Comparison of ENCODE assay signal across 24 cellular contexts in genomic region chr9:132024589-132024988, GRCh38.
"Had no signal": no experiment of that assay in that cellular context is flagged by ENCODE, and none has a peak within 500 bp of the region (broad histone marks: within the 10 kb centered on the region; RNA-seq: fewer than 3 reads in every experiment).

No MANE protein-coding gene starts in this region.

- H3K27me3 Mint-ChIP-seq: naive B cell; progenitor cell of endocrine pancreas; stimulated activated memory B cell treated with anti-CD40 and anti-IgM and Interleukin-4, amounts not matched to agents 10 μg/mL and 1 μg/mL and 100 μg/mL, for 72 hours; stimulated activated naive CD8-positive, alpha-beta T cell treated with anti-CD3 and anti-CD28 coated beads, Interleukin-15, amount 100 ng/mL, for 72 hours; type B pancreatic cell had no signal

- H3K27me3 ChIP-seq: ovary, right atrium auricular region, right lobe of liver, tibial nerve, uterus had no signal

- H3K4me3 ChIP-seq: left ventricle myocardium inferior, lung, ovary, right atrium auricular region, right lobe of liver, smooth muscle cell, tibial nerve, uterus had no signal

- H3K36me3 Mint-ChIP-seq: mesothelial cell of epicardium, natural killer cell, type B pancreatic cell had no signal

- H3K27ac Mint-ChIP-seq: mesothelial cell of epicardium; naive B cell; natural killer cell; nephron progenitor cell; progenitor cell of endocrine pancreas; stimulated activated memory B cell treated with anti-CD40 and anti-IgM and Interleukin-4, amounts not matched to agents 10 μg/mL and 1 μg/mL and 100 μg/mL, for 72 hours; stimulated activated naive CD8-positive, alpha-beta T cell treated with anti-CD3 and anti-CD28 coated beads, Interleukin-15, amount 100 ng/mL, for 72 hours; type B pancreatic cell had no signal

- H3K9me3 ChIP-seq: left ventricle myocardium inferior, ovary, right atrium auricular region, right lobe of liver, tibial nerve, uterus had no signal

- H3K4me3 Mint-ChIP-seq: mesothelial cell of epicardium; naive B cell; natural killer cell; nephron progenitor cell; stimulated activated memory B cell treated with anti-CD40 and anti-IgM and Interleukin-4, amounts not matched to agents 10 μg/mL and 1 μg/mL and 100 μg/mL, for 72 hours; stimulated activated naive CD8-positive, alpha-beta T cell treated with anti-CD3 and anti-CD28 coated beads, Interleukin-15, amount 100 ng/mL, for 72 hours; type B pancreatic cell had no signal

- ATAC-seq: natural killer cell; right lobe of liver; stimulated activated memory B cell treated with anti-CD40 and anti-IgM and Interleukin-4, amounts not matched to agents 10 μg/mL and 1 μg/mL and 100 μg/mL, for 72 hours; stimulated activated naive CD8-positive, alpha-beta T cell treated with anti-CD3 and anti-CD28 coated beads, Interleukin-15, amount 100 ng/mL, for 72 hours had no signal

- H3K9me3 Mint-ChIP-seq: mesothelial cell of epicardium; natural killer cell; stimulated activated memory B cell treated with anti-CD40 and anti-IgM and Interleukin-4, amounts not matched to agents 10 μg/mL and 1 μg/mL and 100 μg/mL, for 72 hours; stimulated activated naive CD8-positive, alpha-beta T cell treated with anti-CD3 and anti-CD28 coated beads, Interleukin-15, amount 100 ng/mL, for 72 hours; type B pancreatic cell had no signal

- H3K27ac ChIP-seq: left ventricle myocardium inferior, ovary, right atrium auricular region, right lobe of liver, tibial nerve, uterus had no signal

- H3K4me1 ChIP-seq: uterus had no signal

- DNase-seq: islet precursor cell; left ventricle myocardium inferior; mesendoderm; naive B cell; natural killer cell; nephron progenitor cell; ovary; right lobe of liver; stimulated activated CD4-positive, alpha-beta T cell treated with anti-CD3 and anti-CD28 coated beads, Interleukin-1b, Interleukin-23, amount 100 ng/mL, for 48 hours; stimulated activated CD4-positive, alpha-beta T cell treated with anti-CD3 and anti-CD28 coated beads, Interleukin-2, amount 100 ng/mL, for 48 hours; stimulated activated CD4-positive, alpha-beta T cell treated with anti-CD3 and anti-CD28 coated beads, Interleukin-4, amount 100 ng/mL, for 4 hours; stimulated activated CD8-positive, alpha-beta memory T cell treated with anti-CD3 and anti-CD28 coated beads, Interleukin-4, amount 100 ng/mL, for 48 hours; stimulated activated naive CD4-positive, alpha-beta T cell treated with Interleukin-2 at 50 U/mL for 16 hours; stimulated activated naive CD8-positive, alpha-beta T cell treated with anti-CD3 and anti-CD28 coated beads, Interleukin-15, amount 100 ng/mL, for 72 hours; substantia nigra; uterus had no signal

- H3K36me3 ChIP-seq: left ventricle myocardium inferior, ovary, right atrium auricular region, right lobe of liver, tibial nerve, uterus had no signal

- H3K4me2 ChIP-seq: smooth muscle cell had no signal
